In the genomic region with DNA sequence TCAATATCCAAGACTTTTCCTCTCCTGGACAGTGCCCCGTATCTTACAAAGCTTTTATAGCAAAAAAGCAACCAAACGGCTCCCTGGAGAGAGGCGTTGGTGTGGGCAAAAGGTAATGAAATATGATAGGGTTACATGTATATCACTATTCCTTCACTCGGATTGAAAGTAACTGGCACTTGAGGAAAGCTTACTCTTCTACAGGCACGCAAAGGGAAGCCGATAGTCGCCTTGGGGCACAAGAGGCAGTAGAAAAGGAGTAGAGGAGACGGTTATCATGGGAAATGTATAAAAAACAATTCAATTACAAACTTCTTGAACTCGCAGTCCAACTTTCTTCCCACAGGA, we compare ENCODE assay signal across 8 cellular contexts. TPM values are rescaled to one million over a fixed set of nuclear protein-coding genes. Genes with fewer than 3 reads are reported as not detected.
DNase-seq lines count a peak whose midpoint lies in the region; ATAC-seq and TF ChIP-seq lines count a peak whose summit lies in the region.

No MANE protein-coding gene starts in this region.

- H3K9me3 ChIP-seq in iPS-18c (ENCODE audit: control insufficient read depth, insufficient read depth, low read length) (no peaks in the 10 kb centered on the region), suprapubic skin (no peaks in the 10 kb centered on the region)

- ATAC-seq in activated CD8-positive, alpha-beta T cell treated with anti-CD3 and anti-CD28 coated beads, Interleukin-2, amount 10 ng/mL, durations not matched to agents 7 days and 5 days, result no peak
- ATAC-seq in GM19455 (IDR thresholded peaks at IDR 0.05; ENCODE audit: unreplicated experiment) (no peak), left lobe of liver (no peak)

- CTCF ChIA-PET in activated CD8-positive, alpha-beta T cell treated with anti-CD3 and anti-CD28 coated beads, Interleukin-2, amount 10 ng/mL, durations not matched to agents 7 days and 5 days (lab: Charles Lee), result interaction anchor here (1.1 to 9.0 kb wide), 7 partner anchors 10 to 343 kb away, joined by 4 to 480 read pairs (median 108); partner anchors contain the start of genes HDAC3 and RELL2

- no peaks in the 10 kb centered on the region for H3K27me3 Mint-ChIP-seq in T-helper 2 cell treated with Interferon-gamma antibody and Interleukin-4, amounts not matched to agents 5 μg/mL and 100 μg/mL, for 36 hours (ENCODE audit: low read depth)
- no peaks in the 10 kb centered on the region for H3K27me3 Mint-ChIP-seq in activated CD8-positive, alpha-beta T cell treated with anti-CD3 and anti-CD28 coated beads, Interleukin-2, amount 10 ng/mL, durations not matched to agents 7 days and 5 days (ENCODE audit: low read depth)

- peak overlapping the region; percentile 99 for H3K27ac Mint-ChIP-seq in T-helper 2 cell treated with Interferon-gamma antibody and Interleukin-4, amounts not matched to agents 5 μg/mL and 100 μg/mL, for 36 hours
- H3K27ac Mint-ChIP-seq in activated CD8-positive, alpha-beta T cell treated with anti-CD3 and anti-CD28 coated beads, Interleukin-2, amount 10 ng/mL, durations not matched to agents 7 days and 5 days, result peak overlapping the region; percentile 98

- under 1% methylated on average over 9 of the region's 9 CpGs for WGBS in suprapubic skin

- peaks cover 20% of the 10 kb centered on the region for H3K36me3 ChIP-seq in suprapubic skin

- TF ChIP-seq EP300 in suprapubic skin (IDR thresholded peaks at IDR 0.05), result no peak

- TF ChIP-seq CTCF in suprapubic skin (IDR thresholded peaks at IDR 0.05), result no peak

- H3K36me3 Mint-ChIP-seq in T-helper 2 cell treated with Interferon-gamma antibody and Interleukin-4, amounts not matched to agents 5 μg/mL and 100 μg/mL, for 36 hours (ENCODE audit: low read depth), result peaks cover 49% of the 10 kb centered on the region
- H3K36me3 Mint-ChIP-seq in activated CD8-positive, alpha-beta T cell treated with anti-CD3 and anti-CD28 coated beads, Interleukin-2, amount 10 ng/mL, durations not matched to agents 7 days and 5 days (ENCODE audit: low read depth), result peaks cover 65% of the 10 kb centered on the region

- DNase-seq in T-helper 2 cell treated with Interferon-gamma antibody and Interleukin-4, amounts not matched to agents 5 μg/mL and 100 μg/mL, for 36 hours (ENCODE audit: low spot score), result no peak
- DNase-seq in T-helper 2 cell (no peak), suprapubic skin (ENCODE audit: low spot score in 2 of 2) (no peak), left lobe of liver (ENCODE audit: low spot score) (no peak), COLO829 (ENCODE audit: low spot score) (no peak)
- no peak for DNase-seq in activated CD8-positive, alpha-beta T cell treated with anti-CD3 and anti-CD28 coated beads, Interleukin-2, amount 10 ng/mL, durations not matched to agents 7 days and 5 days

- peaks cover 51% of the 10 kb centered on the region for H3K4me1 Mint-ChIP-seq in T-helper 2 cell treated with Interferon-gamma antibody and Interleukin-4, amounts not matched to agents 5 μg/mL and 100 μg/mL, for 36 hours (ENCODE audit: low read depth)
- H3K4me1 Mint-ChIP-seq in activated CD8-positive, alpha-beta T cell treated with anti-CD3 and anti-CD28 coated beads, Interleukin-2, amount 10 ng/mL, durations not matched to agents 7 days and 5 days (ENCODE audit: low read depth), result peaks cover 58% of the 10 kb centered on the region

- POLR2A ChIA-PET in activated CD8-positive, alpha-beta T cell treated with anti-CD3 and anti-CD28 coated beads, Interleukin-2, amount 10 ng/mL, durations not matched to agents 7 days and 5 days (lab: Charles Lee), result interaction anchor here (0.8 to 4.2 kb wide), 6 partner anchors 9 to 37 kb away, joined by 3 to 39 read pairs (median 6); partner anchors contain the start of genes FCHSD1, HDAC3 and RELL2

- no peaks in the 10 kb centered on the region for H3K9me3 Mint-ChIP-seq in T-helper 2 cell treated with Interferon-gamma antibody and Interleukin-4, amounts not matched to agents 5 μg/mL and 100 μg/mL, for 36 hours
- no peaks in the 10 kb centered on the region for H3K9me3 Mint-ChIP-seq in activated CD8-positive, alpha-beta T cell treated with anti-CD3 and anti-CD28 coated beads, Interleukin-2, amount 10 ng/mL, durations not matched to agents 7 days and 5 days (ENCODE audit: insufficient read depth)

- H3K4me3 ChIP-seq in iPS-18c (ENCODE audit: insufficient read depth, low read depth, low read length) (peak overlapping the region; percentile 87), suprapubic skin (peak overlapping the region; percentile 89)

- no peaks in the 10 kb centered on the region for H3K27me3 ChIP-seq in suprapubic skin

- peak overlapping the region; percentile 100 for H3K4me3 Mint-ChIP-seq in T-helper 2 cell treated with Interferon-gamma antibody and Interleukin-4, amounts not matched to agents 5 μg/mL and 100 μg/mL, for 36 hours
- peak overlapping the region; percentile 98 for H3K4me3 Mint-ChIP-seq in activated CD8-positive, alpha-beta T cell treated with anti-CD3 and anti-CD28 coated beads, Interleukin-2, amount 10 ng/mL, durations not matched to agents 7 days and 5 days

- no peak for TF ChIP-seq POLR2A in suprapubic skin (IDR thresholded peaks at IDR 0.05)

- peak overlapping the region; percentile 97 for H3K27ac ChIP-seq in suprapubic skin

- H3K4me1 ChIP-seq in suprapubic skin, result peaks cover 33% of the 10 kb centered on the region

RNA-seq across cellular contexts. Expression of gene DIAPH1, which starts 1.1 kb away (rescaled TPM):
- total RNA-seq in activated CD8-positive, alpha-beta T cell treated with anti-CD3 and anti-CD28 coated beads, Interleukin-2, amount 10 ng/mL, durations not matched to agents 7 days and 5 days, result 100 to 1,000 TPM; 281 to 286 TPM
- total RNA-seq in suprapubic skin (100 to 1,000 TPM in 1 of 4 donors, 10 to 100 TPM in 3; 83.0 to 115 (median 95.1) TPM), left lobe of liver (120 TPM)

RNA-seq across cellular contexts. Expression of gene HDAC3, which starts 19.0 kb away (rescaled TPM):
- total RNA-seq in activated CD8-positive, alpha-beta T cell treated with anti-CD3 and anti-CD28 coated beads, Interleukin-2, amount 10 ng/mL, durations not matched to agents 7 days and 5 days, result 10 to 100 TPM; 88.1 to 91.8 TPM
- 10 to 100 TPM; 50.0 to 79.2 (median 59.4) TPM for total RNA-seq in suprapubic skin
- total RNA-seq in left lobe of liver, result 28.7 TPM

RNA-seq across cellular contexts. Expression of gene RELL2, which starts 19.1 kb away (rescaled TPM):
- total RNA-seq in activated CD8-positive, alpha-beta T cell treated with anti-CD3 and anti-CD28 coated beads, Interleukin-2, amount 10 ng/mL, durations not matched to agents 7 days and 5 days, result 10 to 100 TPM; 36.9 to 37.1 TPM
- total RNA-seq in suprapubic skin, result 1 to 10 TPM; 2.9 to 9.0 (median 5.7) TPM
- total RNA-seq in left lobe of liver, result 0.96 TPM

RNA-seq across cellular contexts. Expression of gene FCHSD1, which starts 33.6 kb away (rescaled TPM):
- total RNA-seq in activated CD8-positive, alpha-beta T cell treated with anti-CD3 and anti-CD28 coated beads, Interleukin-2, amount 10 ng/mL, durations not matched to agents 7 days and 5 days, result 10 to 100 TPM; 46.9 to 47.8 TPM
- 100 to 1,000 TPM in 2 of 4 donors, 10 to 100 TPM in 2; 40.1 to 117 (median 77.1) TPM for total RNA-seq in suprapubic skin
- total RNA-seq in left lobe of liver, result 1.7 TPM
